ENCODE assay signal across 8 cellular contexts in genomic region chr7:44490351-44491200, GRCh38. TPM values are rescaled to one million over a fixed set of nuclear protein-coding genes. Genes with fewer than 3 reads are reported as not detected.
A peak's percentile ranks its signal among the peaks of the same experiment; 100 is the strongest.
DNase-seq lines count a peak whose midpoint lies in the region; ATAC-seq and TF ChIP-seq lines count a peak whose summit lies in the region.

TSS of gene NUDCD3 (minus strand) at chr7:44490658. CDS start at chr7:44490600, 58 bp downstream.

- peak within 1 kb of the TSS; percentile 95 for H3K27ac ChIP-seq in right cardiac atrium (ENCODE audit: low read length)
- H3K27ac ChIP-seq in vagina = peak within 1 kb of the TSS; percentile 97

- H3K36me3 ChIP-seq in vagina = no peaks in the 10 kb centered on the region

- peak in 1 of 2 donors; percentile 22 for TF ChIP-seq POLR2A in vagina (IDR thresholded peaks at IDR 0.05)

- H3K36me3 Mint-ChIP-seq in T-helper 1 cell treated with Interleukin-12 subunit alpha and Interleukin-12 subunit beta and Interleukin-4 antibody, amounts not matched to agents 30 μg/mL and 1 μg/mL, for 36 hours (ENCODE audit: low read depth) = peaks cover 14% of the 10 kb centered on the region

- DNase-seq in GM13977 (ENCODE audit: low spot score) (peak; percentile 93), NCI-H146 (lab: John Stamatoyannopoulos, UW) (peak; percentile 90), amygdala (lab: John Stamatoyannopoulos, UW) (peak; percentile 36 to 97 (median 81)), right cardiac atrium (peak; percentile 83 to 92 (median 92)), putamen (ENCODE audit: low spot score) (peak; percentile 84), vagina (ENCODE audit: extremely low spot score in 2 of 2) (peak in 1 of 2 donors; percentile 93)

- ATAC-seq in HG02870 (IDR thresholded peaks at IDR 0.05; ENCODE audit: unreplicated experiment) = peak; percentile 86
- ATAC-seq in right cardiac atrium = peak; percentile 97 to 98

- peak within 1 kb of the TSS; percentile 84 for H3K4me3 Mint-ChIP-seq in T-helper 1 cell treated with Interleukin-12 subunit alpha and Interleukin-12 subunit beta and Interleukin-4 antibody, amounts not matched to agents 30 μg/mL and 1 μg/mL, for 36 hours

- in situ Hi-C loops in GM13977 (cut with MboI; ENCODE audit: low pct_unique_long_range_greater_than_20kb, low sequenced_read_pairs, unreplicated experiment) = no loop called here

- H3K9me3 ChIP-seq in right cardiac atrium (ENCODE audit: control insufficient read depth, low read length) = no peaks in the 10 kb centered on the region
- H3K9me3 ChIP-seq in vagina = no peaks in the 10 kb centered on the region

- under 1% methylated on average over 63 of the region's 63 CpGs for WGBS in right cardiac atrium

- H3K27ac Mint-ChIP-seq in T-helper 1 cell treated with Interleukin-12 subunit alpha and Interleukin-12 subunit beta and Interleukin-4 antibody, amounts not matched to agents 30 μg/mL and 1 μg/mL, for 36 hours = peak within 1 kb of the TSS; percentile 89

- H3K4me3 ChIP-seq in right cardiac atrium (ENCODE audit: low read length) = peak within 1 kb of the TSS; percentile 88
- H3K4me3 ChIP-seq in vagina = peak within 1 kb of the TSS; percentile 96 to 97

- H3K9me3 Mint-ChIP-seq in T-helper 1 cell treated with Interleukin-12 subunit alpha and Interleukin-12 subunit beta and Interleukin-4 antibody, amounts not matched to agents 30 μg/mL and 1 μg/mL, for 36 hours = no peaks in the 10 kb centered on the region

- H3K4me1 ChIP-seq in right cardiac atrium (ENCODE audit: control insufficient read depth, insufficient read depth, low read length) (peaks cover 9% of the 10 kb centered on the region), vagina (peaks cover 42% of the 10 kb centered on the region)

- intact Hi-C loops in right cardiac atrium (cut with DNase I) (no loop called here), vagina (cut with DNase I) (no loop called here)

- H3K4me1 Mint-ChIP-seq in T-helper 1 cell treated with Interleukin-12 subunit alpha and Interleukin-12 subunit beta and Interleukin-4 antibody, amounts not matched to agents 30 μg/mL and 1 μg/mL, for 36 hours (ENCODE audit: low read depth) = peaks cover 36% of the 10 kb centered on the region

- TF ChIP-seq CTCF in GM13977 (IDR thresholded peaks at IDR 0.05; ENCODE audit: extremely low read depth, insufficient read depth, missing control alignments) (peak; percentile 2), vagina (IDR thresholded peaks at IDR 0.05) (no peak)

- H3K27me3 ChIP-seq in right cardiac atrium (ENCODE audit: control insufficient read depth, insufficient read depth) (no peaks in the 10 kb centered on the region), vagina (no peaks in the 10 kb centered on the region)

- no peaks in the 10 kb centered on the region for H3K27me3 Mint-ChIP-seq in T-helper 1 cell treated with Interleukin-12 subunit alpha and Interleukin-12 subunit beta and Interleukin-4 antibody, amounts not matched to agents 30 μg/mL and 1 μg/mL, for 36 hours (ENCODE audit: low read depth)

RNA-seq across cellular contexts. Expression of gene NUDCD3, which starts in this region (rescaled TPM):
- 100 to 1,000 TPM in 3 of 4 donors, 10 to 100 TPM in 1; 92.4 to 108 (median 104) TPM for total RNA-seq in right cardiac atrium
- polyA plus RNA-seq in right cardiac atrium = 29.0 TPM
- total RNA-seq in vagina = 48.6 TPM
